Comparison of ENCODE assay signal across 20 cellular contexts in the genomic region with DNA sequence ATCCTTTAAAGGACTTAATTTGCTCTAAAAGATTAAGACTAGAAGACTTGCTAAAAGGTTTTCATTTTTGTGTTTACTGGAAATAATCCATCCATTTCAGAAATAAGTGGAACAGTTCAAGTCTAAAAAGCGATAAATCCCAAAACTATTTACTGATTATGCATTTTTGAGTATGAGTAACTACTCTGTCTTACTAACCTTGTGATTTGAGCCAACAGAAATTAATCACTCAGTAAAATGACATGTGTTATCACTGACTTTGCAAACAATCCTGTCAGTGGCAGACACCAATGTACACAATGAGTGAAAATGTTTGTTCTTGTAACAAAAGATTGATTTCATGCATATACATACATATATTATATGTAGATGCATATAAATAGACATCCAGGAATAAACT.
DNase-seq lines count a peak whose midpoint lies in the region; ATAC-seq, FAIRE-seq and TF ChIP-seq lines count a peak whose summit lies in the region.
"Had no signal": no experiment of that assay in that cellular context is flagged by ENCODE, and none has a peak within 500 bp of the region (broad histone marks: within the 10 kb centered on the region; RNA-seq: fewer than 3 reads in every experiment).

No MANE protein-coding gene starts in this region.

- TF ChIP-seq EP300 in HepG2 (IDR thresholded peaks at IDR 0.05; ENCODE audit: low read depth in 2 of 2, low read length in 2 of 2) (no peak), HepG2 (CRISPR knock-in tag; IDR thresholded peaks at IDR 0.05; ENCODE audit: borderline replicate concordance) (no peak)

- H3K4me3 ChIP-seq in MG63 (peak overlapping the region; percentile 10; the same call in 1 of the 2 replicates), bronchial epithelial cell (ENCODE audit: low read depth, low read length) (no peak overlapping the region), HepG2 (replicated peaks in 1 of 3; ENCODE audit: insufficient read depth in 1 of 3, low read depth in 2 of 3, low read length in 3 of 3) (no peak overlapping the region), heart left ventricle (peak overlapping the region in 1 of 12 donors; percentile 8)
- H3K4me3 ChIP-seq: BLaER1 treated with 17β-estradiol and CSF1 and Interleukin-3, amounts not matched to agents 10 nM and 100 nM; psoas muscle had no signal

- H3K9me3 ChIP-seq in MG63 (no peaks in the 10 kb centered on the region), HepG2 (ENCODE audit: low read length) (no peaks in the 10 kb centered on the region), heart left ventricle (no peaks in the 10 kb centered on the region)
- H3K9me3 ChIP-seq: BLaER1 treated with 17β-estradiol and CSF1 and Interleukin-3, amounts not matched to agents 10 nM and 100 nM; psoas muscle had no signal

- no TSS peak for BruUV-seq in HepG2 (replicated peaks; lab: Mats Ljungman, UMichigan)

- H3K36me3 ChIP-seq in MG63, result no peaks in the 10 kb centered on the region
- H3K36me3 ChIP-seq in bronchial epithelial cell (ENCODE audit: control insufficient read depth, insufficient read depth, low read length), result no peaks in the 10 kb centered on the region
- no peaks in the 10 kb centered on the region for H3K36me3 ChIP-seq in HepG2 (replicated peaks in 1 of 2; ENCODE audit: control insufficient read depth in 1 of 2, insufficient read depth in 2 of 2, low read length in 2 of 2)
- H3K36me3 ChIP-seq in heart left ventricle, result peaks cover 0 to 4% (median 0%) of the 10 kb centered on the region in 9 donors
- H3K36me3 ChIP-seq: BLaER1 treated with 17β-estradiol and CSF1 and Interleukin-3, amounts not matched to agents 10 nM and 100 nM had no signal

- DNase-seq in COLO829 (ENCODE audit: low spot score) (peak; percentile 35), MG63 (no peak), bronchial epithelial cell (ENCODE audit: low read depth) (peak; percentile 87), HepG2 (ENCODE audit: low spot score) (peak; percentile 44), heart left ventricle (no peak), NCI-H345 treated with DMSO at 0.1 percent for 48 hours (lab: John Stamatoyannopoulos, UW; ENCODE audit: unreplicated experiment) (no peak), NCI-H774 (lab: John Stamatoyannopoulos, UW) (no peak)
- DNase-seq in activated CD4-positive, alpha-beta T cell treated with anti-CD3 and anti-CD28 coated beads, Interleukin-2, amount 50 U/mL, for 4 hours, result no peak
- DNase-seq: activated T-cell treated with anti-CD3 and anti-CD28 coated beads, Interleukin-2, amount 50 U/mL, for 24 hours; amygdala; head of caudate nucleus; KG1; NCI-H2029; psoas muscle; stimulated activated CD4-positive, alpha-beta T cell treated with anti-CD3 and anti-CD28 coated beads, Interleukin-4, amount 100 ng/mL, for 24 hours; T-cell had no signal

- H3K4me2 ChIP-seq in HepG2 (ENCODE audit: low read depth, low read length), result no peak overlapping the region
- H3K4me2 ChIP-seq: BLaER1 treated with 17β-estradiol and CSF1 and Interleukin-3, amounts not matched to agents 10 nM and 100 nM had no signal

- H3K79me2 ChIP-seq in HepG2 (ENCODE audit: insufficient read depth, low read length), result no peaks in the 10 kb centered on the region

- H4K20me1 ChIP-seq in HepG2 (ENCODE audit: insufficient read depth, low read length), result no peaks in the 10 kb centered on the region
- H4K20me1 ChIP-seq: BLaER1 treated with 17β-estradiol and CSF1 and Interleukin-3, amounts not matched to agents 10 nM and 100 nM had no signal

- ATAC-seq in HepG2 (no peak; the same call in 2 of the 3 replicates), heart left ventricle (no peak)
- ATAC-seq: activated CD4-positive, CD25-positive, alpha-beta regulatory T cell treated with anti-CD3 and anti-CD28 coated beads, Interleukin-2, amount 50 U/mL, for 24 hours; left lobe of liver; psoas muscle; stimulated activated effector memory CD8-positive, alpha-beta T cell treated with anti-CD3 and anti-CD28 coated beads, Interleukin-12 subunit alpha, Interleukin-12 subunit beta, amount 100 ng/mL, for 72 hours; T-cell had no signal

- FAIRE-seq in bronchial epithelial cell (lab: Jason Lieb, UNC) (no peak), HepG2 (lab: Jason Lieb, UNC) (no peak)

- TF ChIP-seq POLR2A in HepG2 (IDR thresholded peaks at IDR 0.05; ENCODE audit: insufficient read depth in 1 of 2, low read depth in 2 of 2, low read length in 2 of 2) (no peak), heart left ventricle (IDR thresholded peaks at IDR 0.05) (no peak)

- POLR2A ChIA-PET in HepG2 (lab: Yijun Ruan, JAX), result no interaction called here

- no peak overlapping the region for H2AFZ ChIP-seq in HepG2 (ENCODE audit: low read length)

- H3K27ac ChIP-seq in HepG2 (ENCODE audit: extremely low read length, insufficient read depth, low read length) (no peak overlapping the region), heart left ventricle (no peak overlapping the region)
- H3K27ac ChIP-seq: BLaER1 treated with 17β-estradiol and CSF1 and Interleukin-3, amounts not matched to agents 10 nM and 100 nM; psoas muscle had no signal

- no peak overlapping the region for H3K9ac ChIP-seq in HepG2 (ENCODE audit: insufficient read depth, low read depth, low read length)
- H3K9ac ChIP-seq: BLaER1 treated with 17β-estradiol and CSF1 and Interleukin-3, amounts not matched to agents 10 nM and 100 nM had no signal

- TF ChIP-seq RAD21 in HepG2 (CRISPR knock-in tag; IDR thresholded peaks at IDR 0.05), result no peak

- intact Hi-C loops in HepG2 (cut with micrococcal nuclease; ENCODE audit: unreplicated experiment) (no loop called here), heart left ventricle (cut with DNase I) (no loop called here)

- H3K4me1 ChIP-seq in HepG2 (ENCODE audit: insufficient read depth, low read length) (no peaks in the 10 kb centered on the region), heart left ventricle (peaks cover 0 to 17% (median 5%) of the 10 kb centered on the region in 12 donors)
- H3K4me1 ChIP-seq: BLaER1 treated with 17β-estradiol and CSF1 and Interleukin-3, amounts not matched to agents 10 nM and 100 nM had no signal

- in situ Hi-C loops in HepG2 (cut with HindIII; ENCODE audit: extremely low pct_ligation_motif_present, low pct_unique_long_range_greater_than_20kb), result no loop called here

- WGBS in HepG2 (ENCODE audit: low lambda C conversion rate), result 84% methylated on average over 1 of the region's 1 CpG
- 78 to 84% (median 80%) methylated on average over 1 of the region's 1 CpG for WGBS in heart left ventricle, 4 donors

- no peak for TF ChIP-seq CTCF in bronchial epithelial cell (IDR thresholded peaks at IDR 0.05; ENCODE audit: insufficient read depth, low read length, severe bottlenecking)
- no peak for TF ChIP-seq CTCF in HepG2 (CRISPR knock-in tag; IDR thresholded peaks at IDR 0.05)
- no peak for TF ChIP-seq CTCF in heart left ventricle (IDR thresholded peaks at IDR 0.05)

- CTCF ChIA-PET in HepG2 (lab: Yijun Ruan, JAX; ENCODE audit: low intra/inter-chr PET ratio, low total read pairs), result no interaction called here

- no peaks in the 10 kb centered on the region for H3K27me3 ChIP-seq in MG63
- no peaks in the 10 kb centered on the region for H3K27me3 ChIP-seq in bronchial epithelial cell (ENCODE audit: control insufficient read depth, insufficient read depth, low read length)
- H3K27me3 ChIP-seq in HepG2 (ENCODE audit: control insufficient read depth in 1 of 2, insufficient read depth in 2 of 2, low read length in 2 of 2), result no peaks in the 10 kb centered on the region
- no peaks in the 10 kb centered on the region for H3K27me3 ChIP-seq in heart left ventricle
- H3K27me3 ChIP-seq: BLaER1 treated with 17β-estradiol and CSF1 and Interleukin-3, amounts not matched to agents 10 nM and 100 nM had no signal

TF ChIP-seq in HepG2, 621 proteins besides CTCF, POLR2A, EP300 and RAD21 (continues in another document):
- TF ChIP-seq CHD2 (IDR thresholded peaks at IDR 0.05; ENCODE audit: low read depth, low read length), result no peak
- no peak for TF ChIP-seq PHF8 (CRISPR knock-in tag; IDR thresholded peaks at IDR 0.05)
- TF ChIP-seq NFKBIZ (CRISPR knock-in tag; IDR thresholded peaks at IDR 0.05), result no peak
- no peak for TF ChIP-seq SOX13 (IDR thresholded peaks at IDR 0.05)
- TF ChIP-seq SOX13 (CRISPR knock-in tag; conservative IDR thresholded peaks at IDR 0.05 in 1 of 2, IDR thresholded peaks at IDR 0.05 in 1 of 2), result 0 out of 4 replicates have a peak, but pooled peaks of 1 of the 2 experiments have one; percentile 32
- no peak for TF ChIP-seq ZNF232 (CRISPR knock-in tag; IDR thresholded peaks at IDR 0.05; ENCODE audit: borderline replicate concordance)
- no peak for TF ChIP-seq GFI1 (CRISPR knock-in tag; IDR thresholded peaks at IDR 0.05; ENCODE audit: borderline replicate concordance)
- 0 out of 2 replicates have a peak, but pooled peaks have one; percentile 23 for TF ChIP-seq MAFF (IDR thresholded peaks at IDR 0.05; ENCODE audit: low read depth, low read length)
- no peak for TF ChIP-seq ZNF34 (CRISPR knock-in tag; IDR thresholded peaks at IDR 0.05; ENCODE audit: borderline replicate concordance)
- TF ChIP-seq, protein P1, sequence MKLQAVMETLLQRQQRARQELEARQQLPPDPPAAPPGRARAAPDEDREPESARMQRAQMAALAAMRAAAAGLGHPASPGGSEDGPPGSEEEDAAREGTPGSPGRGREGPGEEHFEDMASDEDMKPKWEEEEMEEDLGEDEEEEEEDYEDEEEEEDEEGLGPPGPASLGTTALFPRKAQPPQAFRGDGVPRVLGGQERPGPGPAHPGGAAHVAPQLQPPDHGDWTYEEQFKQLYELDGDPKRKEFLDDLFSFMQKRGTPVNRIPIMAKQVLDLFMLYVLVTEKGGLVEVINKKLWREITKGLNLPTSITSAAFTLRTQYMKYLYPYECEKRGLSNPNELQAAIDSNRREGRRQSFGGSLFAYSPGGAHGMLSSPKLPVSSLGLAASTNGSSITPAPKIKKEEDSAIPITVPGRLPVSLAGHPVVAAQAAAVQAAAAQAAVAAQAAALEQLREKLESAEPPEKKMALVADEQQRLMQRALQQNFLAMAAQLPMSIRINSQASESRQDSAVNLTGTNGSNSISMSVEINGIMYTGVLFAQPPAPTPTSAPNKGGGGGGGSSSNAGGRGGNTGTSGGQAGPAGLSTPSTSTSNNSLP (IDR thresholded peaks at IDR 0.05; ENCODE audit: low read depth, low read length), result 0 out of 2 replicates have a peak, but pooled peaks have one; percentile 33
- 0 out of 4 replicates have a peak, but pooled peaks of 1 of the 2 experiments have one; percentile 2 for TF ChIP-seq MAFK (conservative IDR thresholded peaks at IDR 0.05 in 1 of 2, IDR thresholded peaks at IDR 0.05 in 1 of 2; ENCODE audit: low read length in 2 of 2)

Comparison
In these comparisons a context has a peak if more than half of its experiments do, and no peak if none do; other contexts are left out.
1. DNase-seq: peak in COLO829 (single experiment), bronchial epithelial cell (single experiment) and HepG2 (single experiment); none in MG63 (single experiment), heart left ventricle (0 of 5), NCI-H345 treated with DMSO at 0.1 percent for 48 hours (single experiment), NCI-H774 (single experiment) and activated CD4-positive, alpha-beta T cell treated with anti-CD3 and anti-CD28 coated beads, Interleukin-2, amount 50 U/mL, for 4 hours (0 of 2).